ENCODE assay signal across 21 cellular contexts in the genomic region with DNA sequence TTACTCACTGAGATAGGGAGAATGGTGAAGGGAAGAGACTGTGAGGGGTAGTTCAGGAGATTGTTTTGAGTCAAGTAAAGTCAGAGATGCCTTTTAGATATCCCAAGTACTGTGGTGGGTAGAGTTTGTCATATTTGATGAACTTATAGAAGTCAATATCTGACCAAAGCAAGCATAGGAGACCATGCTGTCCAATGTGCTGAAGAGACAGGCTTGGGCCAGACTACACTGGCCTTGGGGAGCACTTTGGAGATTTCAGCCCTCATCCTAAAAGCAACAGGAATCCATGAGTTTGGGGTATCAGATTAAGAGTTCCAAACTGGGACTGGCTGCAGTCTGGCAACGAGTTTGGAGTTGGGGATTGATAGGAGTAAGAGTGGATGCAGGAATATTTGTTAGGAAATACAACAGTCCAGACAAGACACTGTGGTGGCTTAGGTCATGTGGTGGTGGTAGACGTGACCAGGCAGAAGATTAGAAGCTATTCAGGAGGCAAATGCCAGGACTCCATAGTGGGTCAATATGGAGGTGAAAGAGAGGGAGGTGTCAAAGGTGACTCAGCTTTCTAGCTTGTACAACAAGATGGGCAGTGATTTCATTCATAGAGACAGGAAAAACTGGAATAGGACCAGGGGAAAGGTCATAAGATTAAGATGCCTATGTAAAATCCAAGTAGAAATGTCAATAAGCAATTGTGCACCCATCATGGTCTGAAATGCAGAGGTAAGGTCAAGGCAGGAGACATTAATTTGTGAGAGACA.
"Had no signal": no experiment of that assay in that cellular context is flagged by ENCODE, and none has a peak within 500 bp of the region (broad histone marks: within the 10 kb centered on the region; RNA-seq: fewer than 3 reads in every experiment).

No MANE protein-coding gene starts in this region.

- DNase-seq: activated CD4-positive, alpha-beta T cell treated with anti-CD3 and anti-CD28 coated beads, Interleukin-2, amount 50 U/mL, for 4 hours; activated CD8-positive, alpha-beta T cell treated with anti-CD3 and anti-CD28 coated beads for 36 hours; activated effector memory CD4-positive, alpha-beta T cell treated with anti-CD3 and anti-CD28 coated beads, Interleukin-2, amount 50 U/mL, for 16 hours; activated naive CD4-positive, alpha-beta T cell treated with Interleukin-2 at 50 U/mL for 16 hours; activated naive CD8-positive, alpha-beta T cell treated with anti-CD3 and anti-CD28 coated beads, Interleukin-2, amount 10 ng/mL, durations not matched to agents 7 days and 5 days; activated T-cell treated with anti-CD3 and anti-CD28 coated beads, Interleukin-2, amount 50 U/mL, for 1 hour; activated T-cell treated with anti-CD3 and anti-CD28 coated beads, Interleukin-2, amount 50 U/mL, for 72 hours; amygdala; MG63; NCI-H1048; NCI-H1105 treated with DMSO at 0.1 percent for 48 hours; NCI-H1436; NCI-H1694; NCI-H1930; NCI-H2081 treated with DMSO at 0.1 percent for 48 hours; NCI-H226; NCI-H446 treated with DMSO at 0.1 percent for 48 hours; NCI-H524 treated with DMSO at 0.1 percent for 48 hours; Right ventricle myocardium superior had no signal

- H3K9me3 ChIP-seq: ascending aorta had no signal

- H3K4me1 ChIP-seq: ascending aorta had no signal

- ATAC-seq: activated CD8-positive, alpha-beta T cell treated with anti-CD3 and anti-CD28 coated beads for 36 hours; activated T-cell treated with anti-CD3 and anti-CD28 coated beads, Interleukin-2, amount 50 U/mL, for 72 hours; activated T-helper 17 cell treated with anti-CD3 and anti-CD28 coated beads, Interleukin-2, amount 50 U/mL, for 72 hours had no signal

- H3K4me3 ChIP-seq: ascending aorta, MG63 had no signal

- H3K27ac ChIP-seq: ascending aorta had no signal

- H3K36me3 ChIP-seq: ascending aorta had no signal

- H3K27me3 ChIP-seq: ascending aorta, MG63 had no signal
